In genomic region chr20:58695895-58696375, GRCh38 we compare ENCODE assay signal across 2 cellular contexts.
TF ChIP-seq lines count a peak whose summit lies in the region.

No MANE protein-coding gene starts in this region.

TF ChIP-seq in H1, 55 proteins besides CTCF, POLR2A, EP300 and RAD21:
- TF ChIP-seq TBP (IDR thresholded peaks at IDR 0.05; ENCODE audit: low read depth, low read length) (no peak), ASH2L (IDR thresholded peaks at IDR 0.05; ENCODE audit: low read length) (no peak), USF2 (IDR thresholded peaks at IDR 0.05; ENCODE audit: low read length) (no peak), CBX5 (IDR thresholded peaks at IDR 0.05; ENCODE audit: low read depth, low read length) (no peak), HDAC2 (IDR thresholded peaks at IDR 0.05; ENCODE audit: borderline replicate concordance in 1 of 2, low read depth in 2 of 2, low read length in 2 of 2) (no peak), SAP30 (IDR thresholded peaks at IDR 0.05; ENCODE audit: insufficient read depth, insufficient replicate concordance, low read length) (no peak)

TF ChIP-seq in GM12891, 5 proteins besides CTCF, POLR2A, EP300 and RAD21:
- no peak for TF ChIP-seq SPI1 (IDR thresholded peaks at IDR 0.05; ENCODE audit: low read depth, low read length)
- no peak for TF ChIP-seq POU2F2 (IDR thresholded peaks at IDR 0.05; ENCODE audit: low read depth, low read length)
- TF ChIP-seq POLR2AphosphoS5 (IDR thresholded peaks at IDR 0.05; ENCODE audit: low read depth, low read length) = no peak
- no peak for TF ChIP-seq TAF1 (IDR thresholded peaks at IDR 0.05; ENCODE audit: low read depth, low read length)
- no peak for TF ChIP-seq PAX5 (IDR thresholded peaks at IDR 0.05; ENCODE audit: insufficient read depth, low read length, severe bottlenecking)
